Comparison of ENCODE assay signal across 9 cellular contexts in the genomic region with DNA sequence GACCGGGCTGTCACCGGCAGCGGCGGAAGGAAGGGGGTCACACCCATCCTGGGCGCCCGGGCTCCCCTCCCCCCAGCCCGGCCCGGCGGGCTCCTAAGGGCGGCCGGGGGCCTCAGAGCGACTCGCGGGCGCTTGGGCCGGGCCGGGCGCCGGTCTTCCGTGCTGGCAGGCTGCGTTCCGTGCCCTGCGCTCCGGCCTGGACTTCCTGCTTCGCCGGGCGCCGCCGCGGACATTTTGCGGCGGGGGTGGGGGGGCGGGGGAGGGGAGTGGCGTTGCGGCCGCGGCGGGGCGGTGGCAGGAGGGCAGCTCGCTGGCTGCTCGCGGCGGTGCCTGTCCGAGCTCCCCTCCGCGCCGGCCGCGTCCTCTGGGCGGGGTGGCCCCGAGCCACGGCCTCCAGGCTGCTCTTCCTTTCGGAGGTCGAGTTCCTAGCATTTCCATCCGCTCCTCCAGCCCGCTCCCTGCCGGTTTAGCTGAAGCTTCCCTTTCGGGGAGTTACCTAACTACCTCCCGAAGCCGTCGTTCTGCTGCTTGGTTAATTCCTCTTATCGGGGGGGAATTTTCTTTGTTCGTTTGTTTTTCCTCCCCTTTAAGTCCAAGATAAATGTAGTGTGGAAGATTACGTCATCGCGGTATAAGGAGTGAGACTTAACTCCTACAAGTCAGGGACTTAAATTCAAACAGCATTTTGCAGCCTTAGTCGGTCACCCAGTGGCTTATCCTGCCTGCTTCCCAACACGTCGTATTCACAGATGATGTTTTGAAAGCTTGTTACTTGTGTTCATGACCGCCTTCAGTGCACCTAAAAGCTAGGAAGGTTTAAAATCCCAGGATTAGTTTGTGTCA. TPM values are rescaled to one million over a fixed set of nuclear protein-coding genes. Genes with fewer than 3 reads are reported as not detected.
DNase-seq lines count a peak whose midpoint lies in the region; ATAC-seq and FAIRE-seq lines count a peak whose summit lies in the region.
"Had no signal": no experiment of that assay in that cellular context is flagged by ENCODE, and none has a peak within 500 bp of the region (broad histone marks: within the 10 kb centered on the region; RNA-seq: fewer than 3 reads in every experiment).

No MANE protein-coding gene starts in this region.

- FAIRE-seq in urothelium cell line (lab: Jason Lieb, UNC): no peak
- FAIRE-seq: colon had no signal

- H3K4me1 Mint-ChIP-seq in activated naive CD8-positive, alpha-beta T cell (ENCODE audit: low read depth): peaks cover 66% of the 10 kb centered on the region

- intact Hi-C loops in head of caudate nucleus (cut with DNase I): no loop called here

- H3K27me3 ChIP-seq in SJSA1 (replicated peaks): no peaks in the 10 kb centered on the region

- H3K9me3 Mint-ChIP-seq in activated naive CD8-positive, alpha-beta T cell (ENCODE audit: low read depth): no peaks in the 10 kb centered on the region

- no peaks in the 10 kb centered on the region for H3K9me3 ChIP-seq in SJSA1 (replicated peaks)

- H3K4me3 Mint-ChIP-seq in activated naive CD8-positive, alpha-beta T cell: peak overlapping the region; percentile 98

- H3K27ac Mint-ChIP-seq in activated naive CD8-positive, alpha-beta T cell: peak overlapping the region; percentile 98

- H3K27ac ChIP-seq in SJSA1: peak overlapping the region; percentile 97

- H3K36me3 Mint-ChIP-seq in activated naive CD8-positive, alpha-beta T cell: peaks cover 4% of the 10 kb centered on the region

- peak; percentile 44 for DNase-seq in COR-L47 (lab: John Stamatoyannopoulos, UW)
- DNase-seq in HUDEP-2 (lab: John Stamatoyannopoulos, UW; ENCODE audit: unreplicated experiment in 76 of 76): peak in 48 of 76 experiments; percentile 12 to 64 (median 41)
- peak; percentile 66 to 81 for DNase-seq in SJSA1 (ENCODE audit: low read depth in 1 of 2, low spot score in 2 of 2)
- peak in 41 of 42 donors; percentile 20 to 76 (median 53) for DNase-seq in head of caudate nucleus
- DNase-seq in occipital lobe (lab: John Stamatoyannopoulos, UW): peak; percentile 36
- DNase-seq in urothelium cell line (ENCODE audit: low spot score): peak; percentile 79

- H3K27me3 Mint-ChIP-seq in activated naive CD8-positive, alpha-beta T cell: no peaks in the 10 kb centered on the region

- peaks cover 12% of the 10 kb centered on the region for H3K4me1 ChIP-seq in SJSA1 (replicated peaks)

- H3K4me3 ChIP-seq in SJSA1: peak overlapping the region; percentile 94

- ATAC-seq in GM21390 (IDR thresholded peaks at IDR 0.05; ENCODE audit: unreplicated experiment): peak; percentile 37

- peaks cover 42% of the 10 kb centered on the region for H3K36me3 ChIP-seq in SJSA1

RNA-seq across cellular contexts. Expression of gene CDC42, which starts 0.7 kb away (rescaled TPM):
- total RNA-seq in SJSA1 (2014; rRNA removed; shearing (Covaris generic)): 411 and 448 TPM in 2 replicates
- 765 TPM for total RNA-seq in occipital lobe

RNA-seq across cellular contexts. Expression of gene CELA3A, which starts 51.8 kb away (rescaled TPM):
- not detected in 2 replicates for total RNA-seq in SJSA1 (2014; rRNA removed; shearing (Covaris generic))
- total RNA-seq in occipital lobe: not detected

Comparison
In these comparisons a context has a peak if more than half of its experiments do, and no peak if none do; other contexts are left out.
1. Peak in every context shown above with its lines: DNase-seq, ATAC-seq, H3K4me3 ChIP-seq and H3K27ac ChIP-seq.